Comparison of ENCODE assay signal across 1 cellular context in the genomic region with DNA sequence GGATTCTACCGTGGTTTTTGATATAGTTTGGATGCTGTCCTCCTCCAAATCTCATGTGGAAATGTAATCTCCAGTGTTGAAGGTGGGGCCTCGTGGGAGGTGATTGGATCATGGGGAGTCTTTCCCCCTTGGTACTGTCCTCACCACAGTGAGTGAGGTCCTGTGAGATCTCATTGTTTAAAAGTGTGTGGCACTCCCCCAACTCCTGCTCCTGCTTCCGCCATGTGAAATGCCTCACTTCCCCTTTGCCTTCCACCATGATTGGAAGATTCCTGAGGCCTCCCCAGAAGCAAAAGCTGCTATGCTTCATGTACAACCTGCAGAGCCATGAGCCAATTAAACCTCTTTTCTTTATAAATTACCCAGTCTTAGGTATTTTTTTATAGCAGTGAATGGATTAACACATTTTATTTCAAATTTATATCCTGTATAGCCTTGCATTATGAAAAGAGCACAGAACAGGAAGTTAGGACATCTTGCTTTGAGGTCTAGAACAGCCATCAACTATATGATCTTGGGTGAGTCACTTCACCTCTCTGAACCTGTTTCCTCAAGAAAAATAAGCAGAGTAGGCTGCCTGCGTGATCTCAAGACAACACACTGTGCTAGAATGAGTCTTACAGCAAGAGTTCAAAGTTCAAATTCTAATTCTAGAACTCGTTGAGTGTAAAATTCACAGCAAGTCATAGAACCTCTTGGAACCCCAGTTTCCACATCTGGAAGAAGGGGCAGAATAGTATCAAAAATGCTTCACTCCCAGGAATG.
A peak's percentile ranks its signal among the peaks of the same experiment; 100 is the strongest.
TF ChIP-seq lines count a peak whose summit lies in the region.

No MANE protein-coding gene starts in this region.

TF ChIP-seq in IMR-90, 13 proteins besides CTCF, POLR2A, EP300 and RAD21:
- TF ChIP-seq, protein P1, sequence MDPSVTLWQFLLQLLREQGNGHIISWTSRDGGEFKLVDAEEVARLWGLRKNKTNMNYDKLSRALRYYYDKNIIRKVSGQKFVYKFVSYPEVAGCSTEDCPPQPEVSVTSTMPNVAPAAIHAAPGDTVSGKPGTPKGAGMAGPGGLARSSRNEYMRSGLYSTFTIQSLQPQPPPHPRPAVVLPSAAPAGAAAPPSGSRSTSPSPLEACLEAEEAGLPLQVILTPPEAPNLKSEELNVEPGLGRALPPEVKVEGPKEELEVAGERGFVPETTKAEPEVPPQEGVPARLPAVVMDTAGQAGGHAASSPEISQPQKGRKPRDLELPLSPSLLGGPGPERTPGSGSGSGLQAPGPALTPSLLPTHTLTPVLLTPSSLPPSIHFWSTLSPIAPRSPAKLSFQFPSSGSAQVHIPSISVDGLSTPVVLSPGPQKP (IDR thresholded peaks at IDR 0.05; ENCODE audit: borderline replicate concordance, low read depth, low read length) = no peak
- TF ChIP-seq RFX5 (IDR thresholded peaks at IDR 0.05; ENCODE audit: low read depth, low read length) (no peak), MAFK (IDR thresholded peaks at IDR 0.05; ENCODE audit: low read depth, low read length) (no peak; the same call in 1 of the 2 replicates), FOS (IDR thresholded peaks at IDR 0.05; ENCODE audit: low read depth, low read length) (peak; percentile 94), CHD1 (IDR thresholded peaks at IDR 0.05; ENCODE audit: low read depth, low read length) (no peak), CEBPB (IDR thresholded peaks at IDR 0.05; ENCODE audit: low read depth, low read length) (peak; percentile 85), SMC3 (IDR thresholded peaks at IDR 0.05; ENCODE audit: low read depth, low read length) (no peak), BHLHE40 (IDR thresholded peaks at IDR 0.05; ENCODE audit: low read depth, low read length) (peak; percentile 90), NFE2L2 (IDR thresholded peaks at IDR 0.05; ENCODE audit: low read depth, low read length) (no peak), MXI1 (IDR thresholded peaks at IDR 0.05; ENCODE audit: borderline replicate concordance, low read depth, low read length) (no peak), RCOR1 (IDR thresholded peaks at IDR 0.05; ENCODE audit: insufficient replicate concordance, low read length) (peak; percentile 21), MAZ (IDR thresholded peaks at IDR 0.05; ENCODE audit: borderline replicate concordance, low read depth, low read length) (no peak)
- TF ChIP-seq, protein P2, sequence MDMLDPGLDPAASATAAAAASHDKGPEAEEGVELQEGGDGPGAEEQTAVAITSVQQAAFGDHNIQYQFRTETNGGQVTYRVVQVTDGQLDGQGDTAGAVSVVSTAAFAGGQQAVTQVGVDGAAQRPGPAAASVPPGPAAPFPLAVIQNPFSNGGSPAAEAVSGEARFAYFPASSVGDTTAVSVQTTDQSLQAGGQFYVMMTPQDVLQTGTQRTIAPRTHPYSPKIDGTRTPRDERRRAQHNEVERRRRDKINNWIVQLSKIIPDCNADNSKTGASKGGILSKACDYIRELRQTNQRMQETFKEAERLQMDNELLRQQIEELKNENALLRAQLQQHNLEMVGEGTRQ (IDR thresholded peaks at IDR 0.05; ENCODE audit: low read depth, low read length) = no peak
